ENCODE assay signal across 1 cellular context in the genomic region with DNA sequence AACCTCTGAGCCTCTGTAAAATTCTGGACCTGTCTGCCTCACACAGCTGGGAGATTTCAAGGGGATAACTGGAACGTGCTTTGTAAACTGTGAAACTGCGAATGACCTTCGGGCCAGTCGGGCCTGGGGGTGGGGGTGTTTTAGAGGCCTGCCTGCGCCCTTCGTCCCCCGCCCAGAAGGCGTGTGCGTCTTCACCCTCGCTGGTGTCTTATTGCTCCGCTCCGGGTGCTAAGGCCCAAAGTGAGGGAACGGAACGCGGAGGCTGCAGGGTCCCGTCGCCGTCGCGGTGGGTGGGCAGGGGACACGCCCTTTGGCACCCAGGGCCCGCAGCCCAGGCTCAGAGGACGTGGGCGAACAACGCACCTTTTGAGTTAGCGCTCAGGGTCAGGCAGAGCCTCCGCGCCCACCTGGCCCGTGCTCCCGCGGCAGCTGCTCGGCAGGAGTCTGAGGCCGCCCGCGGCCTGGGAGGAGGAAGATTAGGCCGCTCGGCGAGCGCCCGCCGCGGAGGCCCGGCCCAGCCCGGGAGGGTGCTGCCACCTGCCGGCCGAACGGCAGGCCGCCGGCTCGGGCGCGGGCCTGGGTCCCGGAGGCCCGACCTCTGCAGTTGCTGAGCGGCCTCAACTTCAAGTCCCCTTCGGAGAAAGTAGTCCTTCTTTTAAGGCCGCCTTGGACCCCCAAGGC.
TF ChIP-seq lines count a peak whose summit lies in the region.

No MANE protein-coding gene starts in this region.

TF ChIP-seq in HepG2, 621 proteins besides CTCF, POLR2A, EP300 and RAD21 (continued from another document and continues in another):
- TF ChIP-seq ZBTB38 (CRISPR knock-in tag; IDR thresholded peaks at IDR 0.05) (peak; percentile 88), ZNF205 (CRISPR knock-in tag; IDR thresholded peaks at IDR 0.05) (peak; percentile 72; the same call in 1 of the 2 replicates), MIER3 (CRISPR knock-in tag; IDR thresholded peaks at IDR 0.05; ENCODE audit: borderline replicate concordance) (peak; percentile 15; the same call in 1 of the 2 replicates), ZBTB42 (CRISPR knock-in tag; IDR thresholded peaks at IDR 0.05) (peak; percentile 88; the same call in 1 of the 2 replicates), ZNF563 (CRISPR knock-in tag; IDR thresholded peaks at IDR 0.05) (peak; percentile 97), ZNF274 (CRISPR knock-in tag; IDR thresholded peaks at IDR 0.05) (peak; percentile 97), ZFX (CRISPR knock-in tag; IDR thresholded peaks at IDR 0.05; ENCODE audit: low read depth) (peak; percentile 99), NFATC3 (CRISPR knock-in tag; IDR thresholded peaks at IDR 0.05) (no peak), SP140L (CRISPR knock-in tag; IDR thresholded peaks at IDR 0.05; ENCODE audit: borderline replicate concordance) (no peak; the same call in 1 of the 2 replicates), FOXA1 (IDR thresholded peaks at IDR 0.05) (no peak), FOXA1 (CRISPR knock-in tag; IDR thresholded peaks at IDR 0.05) (peak; percentile 40), RFXAP (CRISPR knock-in tag; IDR thresholded peaks at IDR 0.05; ENCODE audit: borderline replicate concordance) (peak; percentile 88; the same call in 1 of the 2 replicates), KDM4B (CRISPR knock-in tag; IDR thresholded peaks at IDR 0.05) (0 out of 2 replicates have a peak, but pooled peaks have one; percentile 22), ZMYM3 (CRISPR knock-in tag; IDR thresholded peaks at IDR 0.05) (peak; percentile 49; the same call in 1 of the 2 replicates), ZSCAN25 (CRISPR knock-in tag; IDR thresholded peaks at IDR 0.05) (peak; percentile 73; the same call in 1 of the 2 replicates), ZNF253 (CRISPR knock-in tag; IDR thresholded peaks at IDR 0.05; ENCODE audit: borderline replicate concordance) (peak; percentile 76; the same call in 1 of the 2 replicates), SNAPC2 (CRISPR knock-in tag; IDR thresholded peaks at IDR 0.05) (0 out of 2 replicates have a peak, but pooled peaks have one; percentile 58), NFIB (CRISPR knock-in tag; IDR thresholded peaks at IDR 0.05; ENCODE audit: borderline replicate concordance) (no peak), PHF20 (CRISPR knock-in tag; IDR thresholded peaks at IDR 0.05) (peak; percentile 55; the same call in 1 of the 2 replicates), ZNF879 (CRISPR knock-in tag; IDR thresholded peaks at IDR 0.05) (peak; percentile 82; the same call in 1 of the 2 replicates), NCOA5 (CRISPR knock-in tag; IDR thresholded peaks at IDR 0.05) (peak; percentile 45; the same call in 1 of the 2 replicates), JARID2 (CRISPR knock-in tag; IDR thresholded peaks at IDR 0.05; ENCODE audit: insufficient replicate concordance) (peak; percentile 28), HCFC1 (IDR thresholded peaks at IDR 0.05; ENCODE audit: low read depth, low read length) (no peak), KDM2A (CRISPR knock-in tag; IDR thresholded peaks at IDR 0.05; ENCODE audit: borderline replicate concordance, low read depth) (peak; percentile 98), KLF9 (CRISPR knock-in tag; IDR thresholded peaks at IDR 0.05; ENCODE audit: low read depth) (peak; percentile 69; the same call in 1 of the 2 replicates), CHD4 (IDR thresholded peaks at IDR 0.05; ENCODE audit: borderline replicate concordance, low read length) (0 out of 2 replicates have a peak, but pooled peaks have one; percentile 40), HNF4G (IDR thresholded peaks at IDR 0.05; ENCODE audit: borderline replicate concordance, low read depth, low read length) (peak; percentile 60; the same call in 1 of the 2 replicates), HNF4G (CRISPR knock-in tag; IDR thresholded peaks at IDR 0.05; ENCODE audit: borderline replicate concordance, low read depth) (peak; percentile 75), GATAD2A (CRISPR knock-in tag; IDR thresholded peaks at IDR 0.05) (peak; percentile 51; the same call in 1 of the 2 replicates), ZNF382 (CRISPR knock-in tag; IDR thresholded peaks at IDR 0.05; ENCODE audit: borderline replicate concordance) (no peak), ETV5 (CRISPR knock-in tag; IDR thresholded peaks at IDR 0.05; ENCODE audit: borderline replicate concordance) (peak; percentile 16; the same call in 1 of the 2 replicates), ZNF616 (CRISPR knock-in tag; IDR thresholded peaks at IDR 0.05; ENCODE audit: low read depth) (peak; percentile 89; the same call in 1 of the 2 replicates), PAF1 (CRISPR knock-in tag; IDR thresholded peaks at IDR 0.05) (0 out of 2 replicates have a peak, but pooled peaks have one; percentile 51), ZNF501 (CRISPR knock-in tag; IDR thresholded peaks at IDR 0.05) (peak; percentile 89), ZNF772 (CRISPR knock-in tag; IDR thresholded peaks at IDR 0.05) (peak; percentile 87), KLF11 (CRISPR knock-in tag; IDR thresholded peaks at IDR 0.05) (0 out of 2 replicates have a peak, but pooled peaks have one; percentile 12)
- TF ChIP-seq, protein P1, sequence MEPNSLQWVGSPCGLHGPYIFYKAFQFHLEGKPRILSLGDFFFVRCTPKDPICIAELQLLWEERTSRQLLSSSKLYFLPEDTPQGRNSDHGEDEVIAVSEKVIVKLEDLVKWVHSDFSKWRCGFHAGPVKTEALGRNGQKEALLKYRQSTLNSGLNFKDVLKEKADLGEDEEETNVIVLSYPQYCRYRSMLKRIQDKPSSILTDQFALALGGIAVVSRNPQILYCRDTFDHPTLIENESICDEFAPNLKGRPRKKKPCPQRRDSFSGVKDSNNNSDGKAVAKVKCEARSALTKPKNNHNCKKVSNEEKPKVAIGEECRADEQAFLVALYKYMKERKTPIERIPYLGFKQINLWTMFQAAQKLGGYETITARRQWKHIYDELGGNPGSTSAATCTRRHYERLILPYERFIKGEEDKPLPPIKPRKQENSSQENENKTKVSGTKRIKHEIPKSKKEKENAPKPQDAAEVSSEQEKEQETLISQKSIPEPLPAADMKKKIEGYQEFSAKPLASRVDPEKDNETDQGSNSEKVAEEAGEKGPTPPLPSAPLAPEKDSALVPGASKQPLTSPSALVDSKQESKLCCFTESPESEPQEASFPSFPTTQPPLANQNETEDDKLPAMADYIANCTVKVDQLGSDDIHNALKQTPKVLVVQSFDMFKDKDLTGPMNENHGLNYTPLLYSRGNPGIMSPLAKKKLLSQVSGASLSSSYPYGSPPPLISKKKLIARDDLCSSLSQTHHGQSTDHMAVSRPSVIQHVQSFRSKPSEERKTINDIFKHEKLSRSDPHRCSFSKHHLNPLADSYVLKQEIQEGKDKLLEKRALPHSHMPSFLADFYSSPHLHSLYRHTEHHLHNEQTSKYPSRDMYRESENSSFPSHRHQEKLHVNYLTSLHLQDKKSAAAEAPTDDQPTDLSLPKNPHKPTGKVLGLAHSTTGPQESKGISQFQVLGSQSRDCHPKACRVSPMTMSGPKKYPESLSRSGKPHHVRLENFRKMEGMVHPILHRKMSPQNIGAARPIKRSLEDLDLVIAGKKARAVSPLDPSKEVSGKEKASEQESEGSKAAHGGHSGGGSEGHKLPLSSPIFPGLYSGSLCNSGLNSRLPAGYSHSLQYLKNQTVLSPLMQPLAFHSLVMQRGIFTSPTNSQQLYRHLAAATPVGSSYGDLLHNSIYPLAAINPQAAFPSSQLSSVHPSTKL (CRISPR knock-in tag; IDR thresholded peaks at IDR 0.05): peak; percentile 66
- TF ChIP-seq, protein P2, sequence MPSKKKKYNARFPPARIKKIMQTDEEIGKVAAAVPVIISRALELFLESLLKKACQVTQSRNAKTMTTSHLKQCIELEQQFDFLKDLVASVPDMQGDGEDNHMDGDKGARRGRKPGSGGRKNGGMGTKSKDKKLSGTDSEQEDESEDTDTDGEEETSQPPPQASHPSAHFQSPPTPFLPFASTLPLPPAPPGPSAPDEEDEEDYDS (CRISPR knock-in tag; IDR thresholded peaks at IDR 0.05): no peak
- TF ChIP-seq, protein P3, sequence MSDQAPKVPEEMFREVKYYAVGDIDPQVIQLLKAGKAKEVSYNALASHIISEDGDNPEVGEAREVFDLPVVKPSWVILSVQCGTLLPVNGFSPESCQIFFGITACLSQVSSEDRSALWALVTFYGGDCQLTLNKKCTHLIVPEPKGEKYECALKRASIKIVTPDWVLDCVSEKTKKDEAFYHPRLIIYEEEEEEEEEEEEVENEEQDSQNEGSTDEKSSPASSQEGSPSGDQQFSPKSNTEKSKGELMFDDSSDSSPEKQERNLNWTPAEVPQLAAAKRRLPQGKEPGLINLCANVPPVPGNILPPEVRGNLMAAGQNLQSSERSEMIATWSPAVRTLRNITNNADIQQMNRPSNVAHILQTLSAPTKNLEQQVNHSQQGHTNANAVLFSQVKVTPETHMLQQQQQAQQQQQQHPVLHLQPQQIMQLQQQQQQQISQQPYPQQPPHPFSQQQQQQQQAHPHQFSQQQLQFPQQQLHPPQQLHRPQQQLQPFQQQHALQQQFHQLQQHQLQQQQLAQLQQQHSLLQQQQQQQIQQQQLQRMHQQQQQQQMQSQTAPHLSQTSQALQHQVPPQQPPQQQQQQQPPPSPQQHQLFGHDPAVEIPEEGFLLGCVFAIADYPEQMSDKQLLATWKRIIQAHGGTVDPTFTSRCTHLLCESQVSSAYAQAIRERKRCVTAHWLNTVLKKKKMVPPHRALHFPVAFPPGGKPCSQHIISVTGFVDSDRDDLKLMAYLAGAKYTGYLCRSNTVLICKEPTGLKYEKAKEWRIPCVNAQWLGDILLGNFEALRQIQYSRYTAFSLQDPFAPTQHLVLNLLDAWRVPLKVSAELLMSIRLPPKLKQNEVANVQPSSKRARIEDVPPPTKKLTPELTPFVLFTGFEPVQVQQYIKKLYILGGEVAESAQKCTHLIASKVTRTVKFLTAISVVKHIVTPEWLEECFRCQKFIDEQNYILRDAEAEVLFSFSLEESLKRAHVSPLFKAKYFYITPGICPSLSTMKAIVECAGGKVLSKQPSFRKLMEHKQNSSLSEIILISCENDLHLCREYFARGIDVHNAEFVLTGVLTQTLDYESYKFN (CRISPR knock-in tag; conservative IDR thresholded peaks at IDR 0.05): peak; percentile 75
- TF ChIP-seq, protein P4, sequence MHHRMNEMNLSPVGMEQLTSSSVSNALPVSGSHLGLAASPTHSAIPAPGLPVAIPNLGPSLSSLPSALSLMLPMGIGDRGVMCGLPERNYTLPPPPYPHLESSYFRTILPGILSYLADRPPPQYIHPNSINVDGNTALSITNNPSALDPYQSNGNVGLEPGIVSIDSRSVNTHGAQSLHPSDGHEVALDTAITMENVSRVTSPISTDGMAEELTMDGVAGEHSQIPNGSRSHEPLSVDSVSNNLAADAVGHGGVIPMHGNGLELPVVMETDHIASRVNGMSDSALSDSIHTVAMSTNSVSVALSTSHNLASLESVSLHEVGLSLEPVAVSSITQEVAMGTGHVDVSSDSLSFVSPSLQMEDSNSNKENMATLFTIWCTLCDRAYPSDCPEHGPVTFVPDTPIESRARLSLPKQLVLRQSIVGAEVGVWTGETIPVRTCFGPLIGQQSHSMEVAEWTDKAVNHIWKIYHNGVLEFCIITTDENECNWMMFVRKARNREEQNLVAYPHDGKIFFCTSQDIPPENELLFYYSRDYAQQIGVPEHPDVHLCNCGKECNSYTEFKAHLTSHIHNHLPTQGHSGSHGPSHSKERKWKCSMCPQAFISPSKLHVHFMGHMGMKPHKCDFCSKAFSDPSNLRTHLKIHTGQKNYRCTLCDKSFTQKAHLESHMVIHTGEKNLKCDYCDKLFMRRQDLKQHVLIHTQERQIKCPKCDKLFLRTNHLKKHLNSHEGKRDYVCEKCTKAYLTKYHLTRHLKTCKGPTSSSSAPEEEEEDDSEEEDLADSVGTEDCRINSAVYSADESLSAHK (CRISPR knock-in tag; IDR thresholded peaks at IDR 0.05; ENCODE audit: borderline replicate concordance): peak; percentile 78; the same call in 1 of the 2 replicates
- TF ChIP-seq, protein P5, sequence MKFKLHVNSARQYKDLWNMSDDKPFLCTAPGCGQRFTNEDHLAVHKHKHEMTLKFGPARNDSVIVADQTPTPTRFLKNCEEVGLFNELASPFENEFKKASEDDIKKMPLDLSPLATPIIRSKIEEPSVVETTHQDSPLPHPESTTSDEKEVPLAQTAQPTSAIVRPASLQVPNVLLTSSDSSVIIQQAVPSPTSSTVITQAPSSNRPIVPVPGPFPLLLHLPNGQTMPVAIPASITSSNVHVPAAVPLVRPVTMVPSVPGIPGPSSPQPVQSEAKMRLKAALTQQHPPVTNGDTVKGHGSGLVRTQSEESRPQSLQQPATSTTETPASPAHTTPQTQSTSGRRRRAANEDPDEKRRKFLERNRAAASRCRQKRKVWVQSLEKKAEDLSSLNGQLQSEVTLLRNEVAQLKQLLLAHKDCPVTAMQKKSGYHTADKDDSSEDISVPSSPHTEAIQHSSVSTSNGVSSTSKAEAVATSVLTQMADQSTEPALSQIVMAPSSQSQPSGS (CRISPR knock-in tag; IDR thresholded peaks at IDR 0.05): 0 out of 2 replicates have a peak, but pooled peaks have one; percentile 28
- TF ChIP-seq, protein P6, sequence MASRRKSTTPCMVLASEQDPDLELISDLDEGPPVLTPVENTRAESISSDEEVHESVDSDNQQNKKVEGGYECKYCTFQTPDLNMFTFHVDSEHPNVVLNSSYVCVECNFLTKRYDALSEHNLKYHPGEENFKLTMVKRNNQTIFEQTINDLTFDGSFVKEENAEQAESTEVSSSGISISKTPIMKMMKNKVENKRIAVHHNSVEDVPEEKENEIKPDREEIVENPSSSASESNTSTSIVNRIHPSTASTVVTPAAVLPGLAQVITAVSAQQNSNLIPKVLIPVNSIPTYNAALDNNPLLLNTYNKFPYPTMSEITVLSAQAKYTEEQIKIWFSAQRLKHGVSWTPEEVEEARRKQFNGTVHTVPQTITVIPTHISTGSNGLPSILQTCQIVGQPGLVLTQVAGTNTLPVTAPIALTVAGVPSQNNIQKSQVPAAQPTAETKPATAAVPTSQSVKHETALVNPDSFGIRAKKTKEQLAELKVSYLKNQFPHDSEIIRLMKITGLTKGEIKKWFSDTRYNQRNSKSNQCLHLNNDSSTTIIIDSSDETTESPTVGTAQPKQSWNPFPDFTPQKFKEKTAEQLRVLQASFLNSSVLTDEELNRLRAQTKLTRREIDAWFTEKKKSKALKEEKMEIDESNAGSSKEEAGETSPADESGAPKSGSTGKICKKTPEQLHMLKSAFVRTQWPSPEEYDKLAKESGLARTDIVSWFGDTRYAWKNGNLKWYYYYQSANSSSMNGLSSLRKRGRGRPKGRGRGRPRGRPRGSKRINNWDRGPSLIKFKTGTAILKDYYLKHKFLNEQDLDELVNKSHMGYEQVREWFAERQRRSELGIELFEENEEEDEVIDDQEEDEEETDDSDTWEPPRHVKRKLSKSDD (CRISPR knock-in tag; IDR thresholded peaks at IDR 0.05; ENCODE audit: low read depth): peak; percentile 73; the same call in 1 of the 2 replicates
